23 cellular contexts compared by ENCODE assay signal in genomic region chr20:22217712-22218352, GRCh38.
"Had no signal": no experiment of that assay in that cellular context is flagged by ENCODE, and none has a peak within 500 bp of the region (broad histone marks: within the 10 kb centered on the region; RNA-seq: fewer than 3 reads in every experiment).

No MANE protein-coding gene starts in this region.

- H3K9me3 ChIP-seq: breast epithelium, right lobe of liver, tibial nerve had no signal

- H3K9me3 Mint-ChIP-seq: neural crest cell; T-helper 2 cell treated with Interferon-gamma antibody and Interleukin-4, amounts not matched to agents 5 μg/mL and 100 μg/mL, for 36 hours had no signal

- DNase-seq: activated CD4-positive, alpha-beta T cell treated with anti-CD3 and anti-CD28 coated beads for 36 hours; activated CD4-positive, CD25-positive, alpha-beta regulatory T cell; activated naive CD4-positive, alpha-beta T cell; activated T-cell treated with anti-CD3 and anti-CD28 coated beads for 4 hours; activated T-cell treated with anti-CD3 and anti-CD28 coated beads, Interleukin-2, amount 50 U/mL, for 72 hours; dorsolateral prefrontal cortex; effector memory CD4-positive, alpha-beta T cell; erythroblast; midbrain; naive thymus-derived CD4-positive, alpha-beta T cell; occipital lobe; right lobe of liver; stimulated activated CD4-positive, alpha-beta T cell treated with anti-CD3 and anti-CD28 coated beads, Interleukin-2, amount 100 ng/mL, for 48 hours; stimulated activated naive CD4-positive, alpha-beta T cell treated with Interleukin-2 at 50 U/mL for 16 hours; T-helper 1 cell had no signal

- H2AFZ ChIP-seq: parathyroid adenoma had no signal

- H3K36me3 Mint-ChIP-seq: activated naive CD4-positive, alpha-beta T cell treated with anti-CD3 and anti-CD28 coated beads, Interleukin-2, amount 50 U/mL, for 72 hours; naive thymus-derived CD4-positive, alpha-beta T cell had no signal

- H3K27ac ChIP-seq: breast epithelium, coronary artery, dorsolateral prefrontal cortex, parathyroid adenoma, right lobe of liver, tibial nerve had no signal

- H3K4me3 Mint-ChIP-seq: activated CD4-positive, alpha-beta T cell treated with anti-CD3 and anti-CD28 coated beads for 36 hours; activated T-cell treated with anti-CD3 and anti-CD28 coated beads, Interleukin-2, amount 50 U/mL, for 72 hours; central memory CD8-positive, alpha-beta T cell; naive thymus-derived CD4-positive, alpha-beta T cell; neural crest cell; T-helper 2 cell treated with Interferon-gamma antibody and Interleukin-4, amounts not matched to agents 5 μg/mL and 100 μg/mL, for 36 hours had no signal

- H3K27me3 ChIP-seq: right lobe of liver, tibial nerve had no signal

- H3K4me1 Mint-ChIP-seq: activated CD4-positive, alpha-beta T cell treated with anti-CD3 and anti-CD28 coated beads for 36 hours; central memory CD8-positive, alpha-beta T cell; naive thymus-derived CD4-positive, alpha-beta T cell; neural crest cell had no signal

- H3K79me2 ChIP-seq: parathyroid adenoma had no signal

- H3K9ac ChIP-seq: parathyroid adenoma had no signal

- H3K36me3 ChIP-seq: breast epithelium, right lobe of liver, tibial nerve had no signal

- H3K4me3 ChIP-seq: breast epithelium, coronary artery, dorsolateral prefrontal cortex, right lobe of liver, tibial nerve had no signal

- H3K27me3 Mint-ChIP-seq: activated CD4-positive, alpha-beta T cell treated with anti-CD3 and anti-CD28 coated beads for 36 hours; central memory CD8-positive, alpha-beta T cell; naive thymus-derived CD4-positive, alpha-beta T cell had no signal

- ATAC-seq: activated CD4-positive, alpha-beta T cell treated with anti-CD3 and anti-CD28 coated beads for 36 hours; activated naive CD4-positive, alpha-beta T cell treated with anti-CD3 and anti-CD28 coated beads, Interleukin-2, amount 50 U/mL, for 72 hours; activated T-cell treated with anti-CD3 and anti-CD28 coated beads, Interleukin-2, amount 50 U/mL, for 72 hours; naive thymus-derived CD4-positive, alpha-beta T cell; right lobe of liver had no signal

- H3K4me1 ChIP-seq: breast epithelium, parathyroid adenoma, right lobe of liver, tibial nerve had no signal

- H3K27ac Mint-ChIP-seq: activated CD4-positive, alpha-beta T cell treated with anti-CD3 and anti-CD28 coated beads for 36 hours; activated naive CD4-positive, alpha-beta T cell treated with anti-CD3 and anti-CD28 coated beads, Interleukin-2, amount 50 U/mL, for 72 hours; activated T-cell treated with anti-CD3 and anti-CD28 coated beads, Interleukin-2, amount 50 U/mL, for 72 hours; naive thymus-derived CD4-positive, alpha-beta T cell; T-helper 2 cell treated with Interferon-gamma antibody and Interleukin-4, amounts not matched to agents 5 μg/mL and 100 μg/mL, for 36 hours had no signal
